ENCODE assay signal across 8 cellular contexts in the genomic region with DNA sequence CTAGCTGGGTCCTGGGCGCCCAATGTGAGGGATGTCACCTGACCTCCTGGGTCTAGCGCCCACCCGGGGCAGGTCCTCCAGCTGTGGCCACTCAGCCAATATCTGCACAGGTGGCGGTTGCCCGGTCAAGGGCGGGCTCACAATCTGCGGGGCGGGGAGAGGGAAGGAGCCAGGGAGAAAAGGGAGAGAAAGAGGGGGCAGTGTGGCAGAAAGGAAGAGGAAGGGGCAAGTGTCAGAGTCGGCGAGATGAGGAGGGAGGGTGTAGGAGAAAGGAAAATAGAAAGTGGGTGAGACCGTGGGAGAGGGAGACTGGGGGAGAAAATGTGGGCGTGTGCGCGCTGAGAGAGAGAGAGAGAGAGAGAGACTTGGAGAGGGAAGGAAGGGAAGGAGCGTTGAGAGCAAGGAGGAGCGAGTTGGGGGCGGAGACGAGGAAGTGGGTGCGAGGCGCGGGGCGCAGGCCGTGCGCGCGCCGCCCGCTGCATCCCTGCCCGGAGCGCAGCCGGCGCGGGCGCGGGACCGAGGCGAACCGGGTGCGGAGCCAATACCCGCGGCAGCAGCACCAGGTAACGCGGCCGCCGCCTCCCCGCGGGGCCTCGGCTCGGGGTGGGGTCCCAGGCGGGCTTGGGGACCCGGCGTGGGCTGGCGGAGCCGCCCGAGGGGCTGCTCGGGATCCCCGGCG. TPM values are rescaled to one million over a fixed set of nuclear protein-coding genes. Genes with fewer than 3 reads are reported as not detected.
A peak's percentile ranks its signal among the peaks of the same experiment; 100 is the strongest.
DNase-seq lines count a peak whose midpoint lies in the region; ATAC-seq and TF ChIP-seq lines count a peak whose summit lies in the region.

A gene with protein sequence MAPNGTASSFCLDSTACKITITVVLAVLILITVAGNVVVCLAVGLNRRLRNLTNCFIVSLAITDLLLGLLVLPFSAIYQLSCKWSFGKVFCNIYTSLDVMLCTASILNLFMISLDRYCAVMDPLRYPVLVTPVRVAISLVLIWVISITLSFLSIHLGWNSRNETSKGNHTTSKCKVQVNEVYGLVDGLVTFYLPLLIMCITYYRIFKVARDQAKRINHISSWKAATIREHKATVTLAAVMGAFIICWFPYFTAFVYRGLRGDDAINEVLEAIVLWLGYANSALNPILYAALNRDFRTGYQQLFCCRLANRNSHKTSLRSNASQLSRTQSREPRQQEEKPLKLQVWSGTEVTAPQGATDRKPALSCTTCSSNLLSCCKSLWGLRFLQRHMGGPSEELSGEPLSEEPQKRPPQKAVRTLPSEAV (plus strand): TSS at position 479 of the 679 bp plus-strand sequence. CDS start 25,163 bp downstream, outside the sequence.

- no peak within 1 kb of the TSS for H2BK12ac ChIP-seq in mesenchymal stem cell (ENCODE audit: low read length in 2 of 2)

- ATAC-seq in IMR-90 (ENCODE audit: low read depth) (no peak), HG02678 (IDR thresholded peaks at IDR 0.05; ENCODE audit: unreplicated experiment) (no peak)

- in situ Hi-C loops in IMR-90 (cut with MboI; ENCODE audit: low sequenced_read_pairs) = no loop called here

- no peak within 1 kb of the TSS for H3K27ac Mint-ChIP-seq in chondrocyte (ENCODE audit: unreplicated experiment)

- WGBS in IMR-90 (ENCODE audit: extremely low coverage in 2 of 2, insufficient read length in 1 of 2), 2 experiments = 0% methylated on average over 7 of the region's 58 CpGs; no CpG with 5 or more reads in 1 of the 2 experiments
- 2% methylated on average over 40 of the region's 58 CpGs for WGBS in mesenchymal stem cell

- H4K8ac ChIP-seq in IMR-90 (ENCODE audit: low read depth in 2 of 2, low read length in 2 of 2) = no peak within 1 kb of the TSS
- H4K8ac ChIP-seq in mesenchymal stem cell (ENCODE audit: low read length) = no peak within 1 kb of the TSS

- no peaks in the 10 kb centered on the region for H3K9me1 ChIP-seq in IMR-90 (ENCODE audit: insufficient read depth, low read length)

- no peak within 1 kb of the TSS for H3K56ac ChIP-seq in IMR-90 (ENCODE audit: extremely low read depth, insufficient read depth, low read length)

- H3K9me3 Mint-ChIP-seq in chondrocyte (ENCODE audit: low read depth) = no peaks in the 10 kb centered on the region

- no peak within 1 kb of the TSS for H3K14ac ChIP-seq in IMR-90 (replicated peaks; ENCODE audit: low read depth, low read length)
- no peak within 1 kb of the TSS for H3K14ac ChIP-seq in mesenchymal stem cell (ENCODE audit: low read length in 2 of 2)

- H3K23ac ChIP-seq in IMR-90 (ENCODE audit: low read depth, low read length) = no peak within 1 kb of the TSS
- peak within 1 kb of the TSS in 1 of 2 experiments; percentile 78 for H3K23ac ChIP-seq in mesenchymal stem cell (ENCODE audit: low read length in 2 of 2)

- dilution Hi-C loops in IMR-90 (cut with HindIII; ENCODE audit: low sequenced_read_pairs, unreplicated experiment) = no loop called here

- H2BK120ac ChIP-seq in IMR-90 (ENCODE audit: low read depth, low read length) (no peak within 1 kb of the TSS), mesenchymal stem cell (ENCODE audit: low read depth, low read length) (no peak within 1 kb of the TSS)

- no peak for TF ChIP-seq POLR2A in IMR-90 (IDR thresholded peaks at IDR 0.05; ENCODE audit: low read depth, low read length)

- H3K9me3 ChIP-seq in IMR-90 (ENCODE audit: control insufficient read depth, insufficient read depth, low read length) (peaks cover 4% of the 10 kb centered on the region; the same call in 1 of the 2 replicates), mesenchymal stem cell (ENCODE audit: control insufficient read depth, low read length) (no peaks in the 10 kb centered on the region)

- CTCF ChIA-PET in IMR-90 (lab: Yijun Ruan, JAX) = no interaction called here

- H2AFZ ChIP-seq in IMR-90 (replicated peaks; ENCODE audit: low read length, poor library complexity) (peak within 1 kb of the TSS; percentile 11), mesenchymal stem cell (ENCODE audit: low read depth, low read length) (peak within 1 kb of the TSS; percentile 51)

- intact Hi-C loops in IMR-90 (cut with micrococcal nuclease) = no loop called here

- H3K27ac ChIP-seq in IMR-90 (ENCODE audit: insufficient read depth, low read length) (no peak within 1 kb of the TSS), mesenchymal stem cell (ENCODE audit: low read length, poor library complexity, severe bottlenecking) (no peak within 1 kb of the TSS)

- POLR2A ChIA-PET in IMR-90 (lab: Charles Lee; ENCODE audit: unreplicated experiment) = no interaction called here

- no peaks in the 10 kb centered on the region for H3K4me1 ChIP-seq in IMR-90 (ENCODE audit: control insufficient read depth, insufficient read depth, low read length)
- peaks cover 16% of the 10 kb centered on the region for H3K4me1 ChIP-seq in mesenchymal stem cell (ENCODE audit: control insufficient read depth, insufficient read depth, low read depth, low read length)

- H2BK20ac ChIP-seq in IMR-90 (ENCODE audit: low read depth, low read length) = no peak within 1 kb of the TSS

- peaks cover 7% of the 10 kb centered on the region; the same call in 1 of the 2 replicates for H3K27me3 ChIP-seq in IMR-90 (ENCODE audit: control insufficient read depth, insufficient read depth, low read length)
- peaks cover 39 to 45% of the 10 kb centered on the region in 2 experiments for H3K27me3 ChIP-seq in mesenchymal stem cell (ENCODE audit: control insufficient read depth in 1 of 2, insufficient read depth in 1 of 2, low read length in 2 of 2)

- TF ChIP-seq RAD21 in IMR-90 (IDR thresholded peaks at IDR 0.05; ENCODE audit: low read length) = no peak

- H3K18ac ChIP-seq in IMR-90 (ENCODE audit: low read depth, low read length) (no peak within 1 kb of the TSS), mesenchymal stem cell (ENCODE audit: low read depth in 1 of 2, low read length in 2 of 2) (no peak within 1 kb of the TSS)

- no peaks in the 10 kb centered on the region for H3K36me3 ChIP-seq in IMR-90 (ENCODE audit: control insufficient read depth, insufficient read depth, low read length)
- no peaks in the 10 kb centered on the region for H3K36me3 ChIP-seq in mesenchymal stem cell (ENCODE audit: control insufficient read depth in 1 of 2, insufficient read depth in 2 of 2, low read depth in 1 of 2, low read length in 2 of 2)

- no peak within 1 kb of the TSS for H2BK5ac ChIP-seq in IMR-90 (ENCODE audit: low read depth, low read length, poor library complexity, severe bottlenecking)
- H2BK5ac ChIP-seq in mesenchymal stem cell (ENCODE audit: low read depth, low read length, poor library complexity, severe bottlenecking) = no peak within 1 kb of the TSS

- no peak within 1 kb of the TSS for H2AK5ac ChIP-seq in IMR-90 (ENCODE audit: low read depth, low read length)
- no peak within 1 kb of the TSS for H2AK5ac ChIP-seq in mesenchymal stem cell (ENCODE audit: low read length, severe bottlenecking)

- H2AK9ac ChIP-seq in IMR-90 (replicated peaks; ENCODE audit: low read depth, low read length, poor library complexity) = no peak within 1 kb of the TSS

- no peak for TF ChIP-seq CTCF in IMR-90 (conservative IDR thresholded peaks at IDR 0.05; ENCODE audit: low read depth, low read length)
- no peak for TF ChIP-seq CTCF in chondrocyte (IDR thresholded peaks at IDR 0.05)

- DNase-seq in IMR-90 (no peak), T-helper 22 cell (ENCODE audit: low read depth) (peak; percentile 17), chondrocyte (ENCODE audit: low spot score) (no peak), mesenchymal stem cell (peak; percentile 15), EL (no peak), OCI-M2 (lab: John Stamatoyannopoulos, UW; ENCODE audit: unreplicated experiment) (no peak)
- DNase-seq in stimulated activated naive CD4-positive, alpha-beta T cell treated with Interleukin-2 at 50 U/mL for 16 hours (lab: John Stamatoyannopoulos, UW) = peak; percentile 37

- H3K4me3 Mint-ChIP-seq in chondrocyte (ENCODE audit: unreplicated experiment) = peak within 1 kb of the TSS; percentile 78

- no peaks in the 10 kb centered on the region for H3K36me3 Mint-ChIP-seq in chondrocyte (ENCODE audit: low read depth)

- no peak within 1 kb of the TSS for H3K9ac ChIP-seq in IMR-90 (ENCODE audit: low read depth, low read length)
- no peak within 1 kb of the TSS for H3K9ac ChIP-seq in mesenchymal stem cell (ENCODE audit: low read length)

- peaks cover 17% of the 10 kb centered on the region for H3K27me3 Mint-ChIP-seq in chondrocyte (ENCODE audit: low read depth)

- H4K20me1 ChIP-seq in IMR-90 (ENCODE audit: insufficient read depth, low read length) = no peaks in the 10 kb centered on the region

- peaks cover 24% of the 10 kb centered on the region for H3K4me1 Mint-ChIP-seq in chondrocyte (ENCODE audit: low read depth)

- H3K79me1 ChIP-seq in IMR-90 (ENCODE audit: low read depth in 1 of 2, low read length in 2 of 2) = no peaks in the 10 kb centered on the region
- H3K79me1 ChIP-seq in mesenchymal stem cell (replicated peaks; ENCODE audit: low read length, poor library complexity, severe bottlenecking) = no peaks in the 10 kb centered on the region

- no TSS peak for BruUV-seq in IMR-90 (replicated peaks; lab: Mats Ljungman, UMichigan)

- no peak within 1 kb of the TSS for H4K5ac ChIP-seq in IMR-90 (ENCODE audit: low read depth, low read length)

- H4K91ac ChIP-seq in IMR-90 (ENCODE audit: insufficient read depth, low read depth, low read length) = no peak within 1 kb of the TSS
- no peak within 1 kb of the TSS for H4K91ac ChIP-seq in mesenchymal stem cell (ENCODE audit: low read length)

- no peak within 1 kb of the TSS for H3K4ac ChIP-seq in IMR-90 (ENCODE audit: low read depth, low read length)
- no peak within 1 kb of the TSS for H3K4ac ChIP-seq in mesenchymal stem cell (ENCODE audit: low read depth in 1 of 2, low read length in 2 of 2)

- H2BK15ac ChIP-seq in IMR-90 (ENCODE audit: low read depth, low read length) = no peak within 1 kb of the TSS
- no peak within 1 kb of the TSS for H2BK15ac ChIP-seq in mesenchymal stem cell (ENCODE audit: low read depth, poor library complexity, severe bottlenecking)

- no peak within 1 kb of the TSS for H3K4me3 ChIP-seq in IMR-90 (ENCODE audit: insufficient read depth, low read depth, low read length)
- H3K4me3 ChIP-seq in mesenchymal stem cell (ENCODE audit: insufficient read depth in 1 of 2, low read depth in 1 of 2, low read length in 2 of 2) = peak within 1 kb of the TSS; percentile 31 to 58

- no peak within 1 kb of the TSS; the same call in 1 of the 2 replicates for H3K4me2 ChIP-seq in IMR-90 (ENCODE audit: low read depth, low read length)
- H3K4me2 ChIP-seq in mesenchymal stem cell (ENCODE audit: low read length, poor library complexity, severe bottlenecking) = peak within 1 kb of the TSS; percentile 54

TF ChIP-seq in IMR-90, 13 proteins besides CTCF, POLR2A, EP300 and RAD21 (continues in another document):
- TF ChIP-seq MAZ (IDR thresholded peaks at IDR 0.05; ENCODE audit: borderline replicate concordance, low read depth, low read length) = no peak
- TF ChIP-seq CHD1 (IDR thresholded peaks at IDR 0.05; ENCODE audit: low read depth, low read length) = no peak
- no peak for TF ChIP-seq RCOR1 (IDR thresholded peaks at IDR 0.05; ENCODE audit: insufficient replicate concordance, low read length)
- no peak for TF ChIP-seq BHLHE40 (IDR thresholded peaks at IDR 0.05; ENCODE audit: low read depth, low read length)

RNA-seq across cellular contexts. Expression of the gene that starts here (rescaled TPM):
- total RNA-seq in IMR-90 (2012; rRNA removed) = not detected in 2 replicates
- not detected in 2 replicates for polyA plus RNA-seq in IMR-90 (2012; rRNA removed)
- not detected in 2 replicates for polyA plus RNA-seq in IMR-90 (2012; cell fraction: cytosol; rRNA removed)
- polyA plus RNA-seq in IMR-90 (2012; cell fraction: nucleus; rRNA removed; ENCODE audit: low replicate concordance) = not detected in 2 replicates
- total RNA-seq in chondrocyte = 0.27 to 0.38 TPM (median 0.30 TPM) in 3 replicates
- polyA plus RNA-seq in mesenchymal stem cell (2013, experiment 1 of 2) = 0.33 TPM
- polyA plus RNA-seq in mesenchymal stem cell (2013, experiment 2 of 2) = 0.18 TPM

Comparison
In these comparisons a context has a peak if more than half of its experiments do, and no peak if none do; other contexts are left out.
1. DNase-seq: peak in T-helper 22 cell (single experiment), mesenchymal stem cell (single experiment) and stimulated activated naive CD4-positive, alpha-beta T cell treated with Interleukin-2 at 50 U/mL for 16 hours (single experiment); none in IMR-90 (single experiment), chondrocyte (single experiment), EL (single experiment) and OCI-M2 (single experiment).